9 cellular contexts compared by ENCODE assay signal in the genomic region with DNA sequence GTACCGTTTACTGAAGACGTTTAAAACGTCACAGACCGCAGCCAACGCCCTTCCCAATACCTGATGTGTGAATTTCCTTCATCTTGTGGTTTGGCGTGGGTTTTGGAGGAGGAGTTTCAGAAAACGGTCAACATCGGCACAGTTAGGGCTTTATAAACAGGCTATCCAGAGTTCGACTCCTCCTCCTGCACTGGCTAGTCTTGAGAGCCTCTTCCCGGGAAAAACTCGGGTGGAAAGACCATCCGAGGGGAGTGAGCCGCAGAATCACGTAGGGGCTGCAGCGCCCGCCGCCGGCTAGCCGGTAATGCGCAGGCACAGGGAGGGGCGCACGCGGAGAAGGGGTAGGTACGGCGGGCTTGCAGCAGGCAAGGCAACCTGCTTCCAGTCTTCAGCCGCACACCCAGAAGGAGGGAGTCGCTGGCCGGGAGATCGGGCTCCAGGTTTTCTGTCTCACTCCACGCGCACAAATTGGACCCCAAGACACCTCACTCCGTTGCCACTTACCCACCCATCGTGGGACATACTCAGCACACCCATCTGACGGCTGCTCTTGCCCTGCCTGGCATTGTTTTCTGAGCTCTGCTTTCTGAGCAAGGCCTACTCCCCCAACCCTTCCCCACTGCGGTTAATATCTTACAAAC. TPM values are rescaled to one million over a fixed set of nuclear protein-coding genes. Genes with fewer than 3 reads are reported as not detected.
DNase-seq lines count a peak whose midpoint lies in the region; ATAC-seq and TF ChIP-seq lines count a peak whose summit lies in the region.
"Had no signal": no experiment of that assay in that cellular context is flagged by ENCODE, and none has a peak within 500 bp of the region (broad histone marks: within the 10 kb centered on the region; RNA-seq: fewer than 3 reads in every experiment).

No MANE protein-coding gene starts in this region.

- TF ChIP-seq CTCF in mesothelial cell of epicardium (IDR thresholded peaks at IDR 0.05; ENCODE audit: unreplicated experiment) (no peak), upper lobe of right lung (IDR thresholded peaks at IDR 0.05) (no peak), gastroesophageal sphincter (IDR thresholded peaks at IDR 0.05) (no peak)

- no peaks in the 10 kb centered on the region for H3K27me3 Mint-ChIP-seq in mesothelial cell of epicardium (ENCODE audit: low read depth)

- H3K4me1 ChIP-seq in duodenal mucosa (ENCODE audit: control insufficient read depth in 1 of 2, insufficient read depth in 2 of 2, low read length in 2 of 2), result peaks cover 6 to 7% of the 10 kb centered on the region in 2 donors
- no peaks in the 10 kb centered on the region for H3K4me1 ChIP-seq in upper lobe of right lung
- peaks cover 0 to 8% (median 0%) of the 10 kb centered on the region in 3 donors for H3K4me1 ChIP-seq in gastroesophageal sphincter

- TF ChIP-seq EP300 in gastroesophageal sphincter (IDR thresholded peaks at IDR 0.05), result no peak

- H3K36me3 Mint-ChIP-seq in mesothelial cell of epicardium, result peaks cover 10% of the 10 kb centered on the region

- peak overlapping the region; percentile 52 for H3K4me3 Mint-ChIP-seq in mesothelial cell of epicardium

- TF ChIP-seq POLR2A in gastroesophageal sphincter (IDR thresholded peaks at IDR 0.05), result no peak

- peak overlapping the region; percentile 55 to 60 for H3K4me3 ChIP-seq in duodenal mucosa (ENCODE audit: low read depth in 1 of 2, low read length in 2 of 2)
- peak overlapping the region; percentile 32 for H3K4me3 ChIP-seq in upper lobe of right lung
- peak overlapping the region in 1 of 2 donors; percentile 43 for H3K4me3 ChIP-seq in gastroesophageal sphincter

- no peak overlapping the region for H3K27ac ChIP-seq in duodenal mucosa (ENCODE audit: low read depth, low read length)
- H3K27ac ChIP-seq in upper lobe of right lung, result no peak overlapping the region
- H3K27ac ChIP-seq in gastroesophageal sphincter, result no peak overlapping the region
- H3K27ac ChIP-seq: HL-60 had no signal

- H3K4me1 Mint-ChIP-seq in mesothelial cell of epicardium, result peaks cover 7% of the 10 kb centered on the region

- H3K36me3 ChIP-seq in duodenal mucosa (ENCODE audit: control insufficient read depth in 1 of 2, insufficient read depth in 2 of 2, low read length in 2 of 2) (no peaks in the 10 kb centered on the region), upper lobe of right lung (no peaks in the 10 kb centered on the region), gastroesophageal sphincter (peaks cover 0 to 2% of the 10 kb centered on the region in 2 donors)

- WGBS in gastroesophageal sphincter (ENCODE audit: low coverage in 1 of 2), 2 donors, result 3 to 5% methylated on average over 13 to 31 of the region's 35 CpGs

- DNase-seq in Right ventricle myocardium inferior (ENCODE audit: missing footprints) (peak; percentile 72), cardiac septum (ENCODE audit: low spot score) (no peak), mesothelial cell of epicardium (ENCODE audit: low spot score in 2 of 2, unreplicated experiment in 2 of 2) (no peak), upper lobe of right lung (peak; percentile 61), NOMO-1 treated with DMSO at 0.1 percent for 48 hours (lab: John Stamatoyannopoulos, UW; ENCODE audit: unreplicated experiment) (no peak)

- H3K27ac Mint-ChIP-seq in mesothelial cell of epicardium, result no peak overlapping the region

- intact Hi-C loops in Right ventricle myocardium inferior (cut with DNase I) (no loop called here), cardiac septum (cut with DNase I) (no loop called here), upper lobe of right lung (cut with DNase I) (loop anchor here (10.0 kb wide), 1 partner anchor 84 kb away; no protein-coding TSS in a partner anchor)

- H3K9ac ChIP-seq in duodenal mucosa (ENCODE audit: low read depth in 1 of 2, low read length in 2 of 2), result peak overlapping the region in 1 of 2 donors; percentile 48

- ATAC-seq in Right ventricle myocardium inferior, result peak; percentile 60
- peak; percentile 66 for ATAC-seq in upper lobe of right lung
- no peak for ATAC-seq in gastroesophageal sphincter
- ATAC-seq in GM21576 (IDR thresholded peaks at IDR 0.05; ENCODE audit: unreplicated experiment), result no peak

- H3K27me3 ChIP-seq in duodenal mucosa (ENCODE audit: control insufficient read depth in 1 of 2, insufficient read depth in 2 of 2, low read length in 2 of 2), result peaks cover 0 to 5% of the 10 kb centered on the region in 2 donors
- H3K27me3 ChIP-seq in upper lobe of right lung, result no peaks in the 10 kb centered on the region
- peaks cover 15% of the 10 kb centered on the region for H3K27me3 ChIP-seq in gastroesophageal sphincter

- H3K9me3 Mint-ChIP-seq in mesothelial cell of epicardium, result peaks cover 16% of the 10 kb centered on the region

- peaks cover 0 to 12% of the 10 kb centered on the region in 2 donors for H3K9me3 ChIP-seq in duodenal mucosa (ENCODE audit: control insufficient read depth in 1 of 2, low read length in 2 of 2)
- peaks cover 5% of the 10 kb centered on the region for H3K9me3 ChIP-seq in upper lobe of right lung
- peaks cover 0 to 22% (median 3%) of the 10 kb centered on the region in 3 donors for H3K9me3 ChIP-seq in gastroesophageal sphincter

RNA-seq across cellular contexts. Expression of a gene that starts 25.4 kb away (rescaled TPM):
- 16.5 TPM for total RNA-seq in Right ventricle myocardium inferior
- 5.1 TPM for total RNA-seq in cardiac septum
- 16.1 to 18.2 TPM (median 17.8 TPM) in 3 replicates for total RNA-seq in mesothelial cell of epicardium
- 12.8 TPM for total RNA-seq in upper lobe of right lung
- total RNA-seq in gastroesophageal sphincter, result 10 to 100 TPM; 17.6 to 47.7 (median 25.9) TPM

RNA-seq across cellular contexts. Expression of a gene that starts 33.0 kb away (rescaled TPM):
- total RNA-seq in Right ventricle myocardium inferior, result 0.65 TPM
- 1.2 TPM for total RNA-seq in cardiac septum
- 1.3 to 2.2 TPM (median 1.4 TPM) in 3 replicates for total RNA-seq in mesothelial cell of epicardium
- 0.32 TPM for total RNA-seq in upper lobe of right lung
- 1 to 10 TPM; 1.2 to 2.6 (median 1.7) TPM for total RNA-seq in gastroesophageal sphincter

Comparison
In these comparisons a context has a peak if more than half of its experiments do, and no peak if none do; other contexts are left out.
1. DNase-seq: peak in Right ventricle myocardium inferior (single experiment) and upper lobe of right lung (single experiment); none in cardiac septum (single experiment), mesothelial cell of epicardium (0 of 2) and NOMO-1 treated with DMSO at 0.1 percent for 48 hours (single experiment).
2. ATAC-seq: peak in Right ventricle myocardium inferior (single experiment) and upper lobe of right lung (single experiment); none in gastroesophageal sphincter (single experiment) and GM21576 (single experiment).